ENCODE assay signal across 15 cellular contexts in genomic region chr11:102305352-102306047, GRCh38.
DNase-seq lines count a peak whose midpoint lies in the region; ATAC-seq and TF ChIP-seq lines count a peak whose summit lies in the region.
"Had no signal": no experiment of that assay in that cellular context is flagged by ENCODE, and none has a peak within 500 bp of the region (broad histone marks: within the 10 kb centered on the region; RNA-seq: fewer than 3 reads in every experiment).

No MANE protein-coding gene starts in this region.

- H3K4me3 ChIP-seq in SU-DHL-6 (ENCODE audit: insufficient read depth, low read length, poor library complexity, severe bottlenecking), result peak overlapping the region; percentile 33
- peak overlapping the region; percentile 9 for H3K4me3 ChIP-seq in epithelial cell of esophagus (ENCODE audit: low read length)
- H3K4me3 ChIP-seq: psoas muscle, SJCRH30, testis had no signal

- peak overlapping the region; percentile 87 for H2AFZ ChIP-seq in SU-DHL-6 (ENCODE audit: low read depth, low read length, severe bottlenecking)

- no peak for ATAC-seq in stimulated activated effector memory CD8-positive, alpha-beta T cell treated with anti-CD3 and anti-CD28 coated beads, Interleukin-12 subunit alpha, Interleukin-12 subunit beta, amount 100 ng/mL, for 72 hours
- ATAC-seq: psoas muscle had no signal

- H3K9me3 ChIP-seq in SU-DHL-6 (ENCODE audit: insufficient read depth, low read length), result peaks cover 15% of the 10 kb centered on the region; the same call in 1 of the 2 replicates
- H3K9me3 ChIP-seq: psoas muscle, SJCRH30, testis had no signal

- H3K36me3 Mint-ChIP-seq in T-helper 1 cell treated with Interleukin-12 subunit alpha and Interleukin-12 subunit beta and Interleukin-4 antibody, amounts not matched to agents 30 μg/mL and 1 μg/mL, for 36 hours (ENCODE audit: low read depth), result peaks cover 22% of the 10 kb centered on the region
- H3K36me3 Mint-ChIP-seq in stimulated activated effector memory CD8-positive, alpha-beta T cell treated with anti-CD3 and anti-CD28 coated beads, Interleukin-12 subunit alpha, Interleukin-12 subunit beta, amount 100 ng/mL, for 72 hours, result no peaks in the 10 kb centered on the region

- TF ChIP-seq CTCF in SU-DHL-6 (IDR thresholded peaks at IDR 0.05; ENCODE audit: insufficient read depth, low read length, poor library complexity, severe bottlenecking) (no peak), epithelial cell of esophagus (IDR thresholded peaks at IDR 0.05; ENCODE audit: insufficient read depth, low read depth, low read length, missing control alignments) (no peak)

- H3K27ac ChIP-seq in SU-DHL-6 (ENCODE audit: low read depth, low read length), result peak overlapping the region; percentile 95
- H3K27ac ChIP-seq: HL-60, psoas muscle, SJCRH30, testis had no signal

- peaks cover 49% of the 10 kb centered on the region for H3K4me1 Mint-ChIP-seq in T-helper 1 cell treated with Interleukin-12 subunit alpha and Interleukin-12 subunit beta and Interleukin-4 antibody, amounts not matched to agents 30 μg/mL and 1 μg/mL, for 36 hours (ENCODE audit: low read depth)
- H3K4me1 Mint-ChIP-seq in stimulated activated effector memory CD8-positive, alpha-beta T cell treated with anti-CD3 and anti-CD28 coated beads, Interleukin-12 subunit alpha, Interleukin-12 subunit beta, amount 100 ng/mL, for 72 hours, result peaks cover 58% of the 10 kb centered on the region

- H3K79me2 ChIP-seq in SU-DHL-6 (ENCODE audit: insufficient read depth, low read length), result no peaks in the 10 kb centered on the region

- peak overlapping the region; percentile 49 for H3K27ac Mint-ChIP-seq in T-helper 1 cell treated with Interleukin-12 subunit alpha and Interleukin-12 subunit beta and Interleukin-4 antibody, amounts not matched to agents 30 μg/mL and 1 μg/mL, for 36 hours
- H3K27ac Mint-ChIP-seq in stimulated activated effector memory CD8-positive, alpha-beta T cell treated with anti-CD3 and anti-CD28 coated beads, Interleukin-12 subunit alpha, Interleukin-12 subunit beta, amount 100 ng/mL, for 72 hours, result peak overlapping the region; percentile 69

- peak overlapping the region; percentile 53 for H3K4me3 Mint-ChIP-seq in T-helper 1 cell treated with Interleukin-12 subunit alpha and Interleukin-12 subunit beta and Interleukin-4 antibody, amounts not matched to agents 30 μg/mL and 1 μg/mL, for 36 hours
- peak overlapping the region; percentile 54 for H3K4me3 Mint-ChIP-seq in stimulated activated effector memory CD8-positive, alpha-beta T cell treated with anti-CD3 and anti-CD28 coated beads, Interleukin-12 subunit alpha, Interleukin-12 subunit beta, amount 100 ng/mL, for 72 hours

- peaks cover 26% of the 10 kb centered on the region for H3K9me3 Mint-ChIP-seq in T-helper 1 cell treated with Interleukin-12 subunit alpha and Interleukin-12 subunit beta and Interleukin-4 antibody, amounts not matched to agents 30 μg/mL and 1 μg/mL, for 36 hours
- peaks cover 11% of the 10 kb centered on the region for H3K9me3 Mint-ChIP-seq in stimulated activated effector memory CD8-positive, alpha-beta T cell treated with anti-CD3 and anti-CD28 coated beads, Interleukin-12 subunit alpha, Interleukin-12 subunit beta, amount 100 ng/mL, for 72 hours

- peak overlapping the region; percentile 73 for H3K4me2 ChIP-seq in SU-DHL-6 (ENCODE audit: low read depth, low read length, poor library complexity, severe bottlenecking)

- H4K20me1 ChIP-seq in SU-DHL-6 (ENCODE audit: low read depth, low read length), result no peaks in the 10 kb centered on the region

- no peaks in the 10 kb centered on the region for H3K27me3 Mint-ChIP-seq in T-helper 1 cell treated with Interleukin-12 subunit alpha and Interleukin-12 subunit beta and Interleukin-4 antibody, amounts not matched to agents 30 μg/mL and 1 μg/mL, for 36 hours (ENCODE audit: low read depth)

- no peaks in the 10 kb centered on the region for H3K36me3 ChIP-seq in SU-DHL-6 (ENCODE audit: low read length)
- H3K36me3 ChIP-seq: SJCRH30 had no signal

- H3F3A ChIP-seq in SU-DHL-6 (ENCODE audit: insufficient read depth), result peaks cover 21% of the 10 kb centered on the region

- H3K9me2 ChIP-seq in SU-DHL-6 (replicated peaks; ENCODE audit: insufficient read depth, low read length), result no peaks in the 10 kb centered on the region

- H3K27me3 ChIP-seq in SU-DHL-6 (ENCODE audit: low read length), result no peaks in the 10 kb centered on the region
- H3K27me3 ChIP-seq: SJCRH30, testis had no signal

- H3K9ac ChIP-seq in SU-DHL-6 (ENCODE audit: low read length), result peak overlapping the region; percentile 55

- no peak for DNase-seq in T-helper 1 cell
- no peak for DNase-seq in epithelial cell of esophagus (ENCODE audit: low read depth)
- DNase-seq in stimulated activated effector memory CD8-positive, alpha-beta T cell treated with anti-CD3 and anti-CD28 coated beads, Interleukin-12 subunit alpha, Interleukin-12 subunit beta, amount 100 ng/mL, for 72 hours (ENCODE audit: low spot score in 2 of 2), result no peak
- DNase-seq in stimulated activated CD8-positive, alpha-beta memory T cell treated with anti-CD3 and anti-CD28 coated beads, Interleukin-4, amount 100 ng/mL, for 48 hours, result no peak
- no peak for DNase-seq in NCI-H446 treated with DMSO at 0.1 percent for 48 hours (lab: John Stamatoyannopoulos, UW)
- DNase-seq in AG08396 (ENCODE audit: low spot score), result no peak
- DNase-seq: activated CD4-positive, alpha-beta T cell treated with anti-CD3 and anti-CD28 coated beads for 1 hour; effector CD8-positive, alpha-beta T cell; NCI-H510A treated with DMSO at 0.1 percent for 48 hours; psoas muscle; SJCRH30 had no signal
